8 cellular contexts compared by ENCODE assay signal in the genomic region with DNA sequence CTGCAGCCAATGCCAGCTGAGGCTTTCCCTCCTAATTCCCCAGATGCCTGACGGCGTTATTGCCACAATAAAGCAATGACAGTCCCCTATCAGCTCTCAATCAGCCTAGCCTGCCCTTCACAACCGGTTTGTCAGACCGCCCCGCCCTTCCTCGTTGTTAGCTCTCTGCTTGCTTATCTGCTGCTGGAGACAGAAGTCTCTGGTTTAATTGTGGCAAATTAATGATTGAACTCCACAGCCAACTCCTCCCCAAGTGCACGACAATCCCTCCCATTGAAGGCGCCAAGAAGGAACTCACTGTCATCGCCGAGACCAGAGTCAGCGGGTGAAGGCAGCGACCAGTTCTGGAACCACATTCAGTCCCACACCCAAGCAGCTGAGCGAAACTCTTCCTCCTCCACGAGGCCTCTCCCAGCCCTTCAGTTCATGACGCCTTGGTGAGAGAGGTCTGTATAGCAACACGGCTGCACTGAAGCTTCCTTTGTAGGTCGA.
DNase-seq lines count a peak whose midpoint lies in the region; ATAC-seq and TF ChIP-seq lines count a peak whose summit lies in the region.

No MANE protein-coding gene starts in this region.

- peak; percentile 75 for ATAC-seq in GM18907 (IDR thresholded peaks at IDR 0.05; ENCODE audit: unreplicated experiment)
- ATAC-seq in HG03135 (IDR thresholded peaks at IDR 0.05; ENCODE audit: unreplicated experiment) = peak; percentile 55

- H3K9me3 Mint-ChIP-seq in type B pancreatic cell = no peaks in the 10 kb centered on the region

- H3K27ac Mint-ChIP-seq in type B pancreatic cell = peak overlapping the region; percentile 98

- peak overlapping the region; percentile 81 for H3K4me3 Mint-ChIP-seq in type B pancreatic cell

- H3K4me1 Mint-ChIP-seq in type B pancreatic cell (ENCODE audit: unreplicated experiment) = peaks cover 57% of the 10 kb centered on the region

- no peak for TF ChIP-seq CTCF in type B pancreatic cell (conservative IDR thresholded peaks at IDR 0.05)

- H3K27me3 Mint-ChIP-seq in type B pancreatic cell = no peaks in the 10 kb centered on the region

- no peaks in the 10 kb centered on the region for H3K36me3 Mint-ChIP-seq in type B pancreatic cell

- DNase-seq in T-helper 2 cell (peak; percentile 5 to 84 (median 17)), globus pallidus (ENCODE audit: low spot score) (peak; percentile 29), type B pancreatic cell (ENCODE audit: extremely low spot score, unreplicated experiment) (no peak), germinal center (ENCODE audit: low spot score) (no peak), NCI-H1092 treated with DMSO at 0.1 percent for 48 hours (lab: John Stamatoyannopoulos, UW) (no peak), NCI-H524 (lab: John Stamatoyannopoulos, UW) (no peak)

Comparison
In these comparisons a context has a peak if more than half of its experiments do, and no peak if none do; other contexts are left out.
1. DNase-seq: peak in T-helper 2 cell (5 of 5) and globus pallidus (single experiment); none in type B pancreatic cell (single experiment), germinal center (single experiment), NCI-H1092 treated with DMSO at 0.1 percent for 48 hours (single experiment) and NCI-H524 (0 of 2).